Comparison of ENCODE assay signal across 8 cellular contexts in genomic region chr14:101760138-101761011, GRCh38. TPM values are rescaled to one million over a fixed set of nuclear protein-coding genes. Genes with fewer than 3 reads are reported as not detected.
DNase-seq lines count a peak whose midpoint lies in the region; ATAC-seq, FAIRE-seq and TF ChIP-seq lines count a peak whose summit lies in the region.

No MANE protein-coding gene starts in this region.

- H3K9me3 ChIP-seq in kidney (ENCODE audit: control insufficient read depth in 1 of 2, low read length in 2 of 2), result no peaks in the 10 kb centered on the region

- intact Hi-C loops in activated CD4-positive, alpha-beta T cell treated with anti-CD3 and anti-CD28 coated beads for 36 hours (cut with DNase I, micrococcal nuclease), result loop anchor here (1.0 to 10.0 kb wide), 18 partner anchors 29 to 1957 kb away; partner anchors contain the start of genes HSP90AA1 (in 2 of the 2), CINP (in 1 of the 2), DYNC1H1 (in 1 of the 2) and EIF5 (in 1 of the 2)
- intact Hi-C loops in kidney (cut with DNase I), result no loop called here

- H3K4me1 ChIP-seq in kidney (ENCODE audit: control insufficient read depth in 1 of 2, insufficient read depth in 1 of 2, low read depth in 1 of 2, low read length in 2 of 2), result peaks cover 0 to 3% of the 10 kb centered on the region in 2 donors

- H3K27ac ChIP-seq in kidney (ENCODE audit: low read depth in 2 of 2, low read length in 2 of 2), result peak overlapping the region in 1 of 2 donors; percentile 5

- H3K27ac Mint-ChIP-seq in activated CD4-positive, alpha-beta T cell treated with anti-CD3 and anti-CD28 coated beads for 36 hours, result peak overlapping the region; percentile 51

- in situ Hi-C loops in ACHN (cut with HindIII; ENCODE audit: low pct_ligation_motif_present, low pct_unique_long_range_greater_than_20kb, low sequenced_read_pairs), result no loop called here

- peak overlapping the region; percentile 59 to 67 for H3K4me3 ChIP-seq in kidney (ENCODE audit: low read length in 2 of 2)

- peak overlapping the region; percentile 11 to 49 for H3K9ac ChIP-seq in kidney (ENCODE audit: low read length in 2 of 2)

- peak; percentile 61 for ATAC-seq in GM19043 (IDR thresholded peaks at IDR 0.05; ENCODE audit: low read depth, unreplicated experiment)
- ATAC-seq in HG03439 (IDR thresholded peaks at IDR 0.05; ENCODE audit: unreplicated experiment), result peak; percentile 41
- ATAC-seq in activated CD4-positive, alpha-beta T cell treated with anti-CD3 and anti-CD28 coated beads for 36 hours, result peak; percentile 80

- peaks cover 36% of the 10 kb centered on the region for H3K4me1 Mint-ChIP-seq in activated CD4-positive, alpha-beta T cell treated with anti-CD3 and anti-CD28 coated beads for 36 hours

- DNase-seq in ACHN (peak; percentile 91), NCI-H510A treated with DMSO at 0.1 percent for 48 hours (lab: John Stamatoyannopoulos, UW) (peak; percentile 92), cerebellum (ENCODE audit: low spot score) (peak; percentile 99), kidney (peak; percentile 100)
- DNase-seq in activated CD4-positive, alpha-beta T cell treated with anti-CD3 and anti-CD28 coated beads for 36 hours, result peak; percentile 99
- DNase-seq in stimulated activated CD4-positive, alpha-beta T cell treated with anti-CD3 and anti-CD28 coated beads, Interleukin-12 subunit alpha, Interleukin-12 subunit beta, amount 100 ng/mL, for 4 hours, result peak; percentile 95

- H3K27me3 Mint-ChIP-seq in activated CD4-positive, alpha-beta T cell treated with anti-CD3 and anti-CD28 coated beads for 36 hours, result peaks cover 2% of the 10 kb centered on the region

- no peak for TF ChIP-seq CTCF in kidney (IDR thresholded peaks at IDR 0.05; ENCODE audit: borderline replicate concordance, extremely low read depth, insufficient read depth)

- H3K36me3 Mint-ChIP-seq in activated CD4-positive, alpha-beta T cell treated with anti-CD3 and anti-CD28 coated beads for 36 hours (ENCODE audit: low read depth), result peaks cover 19% of the 10 kb centered on the region

- H3K9me3 Mint-ChIP-seq in activated CD4-positive, alpha-beta T cell treated with anti-CD3 and anti-CD28 coated beads for 36 hours (ENCODE audit: low read depth), result no peaks in the 10 kb centered on the region

- no peak for FAIRE-seq in kidney (lab: Jason Lieb, UNC)

- peak overlapping the region; percentile 85 for H3K4me3 Mint-ChIP-seq in activated CD4-positive, alpha-beta T cell treated with anti-CD3 and anti-CD28 coated beads for 36 hours

- H3K36me3 ChIP-seq in kidney (ENCODE audit: control insufficient read depth in 1 of 2, insufficient read depth in 2 of 2, low read length in 2 of 2), result peaks cover 3% of the 10 kb centered on the region in 2 donors

- POLR2A ChIA-PET in activated CD4-positive, alpha-beta T cell treated with anti-CD3 and anti-CD28 coated beads for 36 hours (lab: Charles Lee), result interaction anchor here (0.5 to 2.0 kb wide), 9 partner anchors 24 to 186 kb away, joined by 3 to 7 read pairs (median 4); no protein-coding TSS in a partner anchor

- CTCF ChIA-PET in activated CD4-positive, alpha-beta T cell treated with anti-CD3 and anti-CD28 coated beads for 36 hours (lab: Charles Lee), result interaction anchor here (0.6 to 1.9 kb wide), 8 partner anchors 10 to 270 kb away, joined by 3 to 15 read pairs (median 4); no protein-coding TSS in a partner anchor

RNA-seq across cellular contexts. Expression of gene PPP2R5C, which starts 1.1 kb away (rescaled TPM):
- total RNA-seq in activated CD4-positive, alpha-beta T cell treated with anti-CD3 and anti-CD28 coated beads for 36 hours, result 100 to 1,000 TPM; 232 to 281 TPM
- 125 TPM for total RNA-seq in cerebellum
- total RNA-seq in kidney, result 129 TPM
- 65.6 TPM for polyA plus RNA-seq in kidney (ENCODE audit: insufficient read depth, low read depth, low replicate concordance)
